12 cellular contexts compared by ENCODE assay signal in genomic region chr7:4689668-4690067, GRCh38. TPM values are rescaled to one million over a fixed set of nuclear protein-coding genes. Genes with fewer than 3 reads are reported as not detected.
DNase-seq lines count a peak whose midpoint lies in the region; ATAC-seq and TF ChIP-seq lines count a peak whose summit lies in the region.
"Had no signal": no experiment of that assay in that cellular context is flagged by ENCODE, and none has a peak within 500 bp of the region (broad histone marks: within the 10 kb centered on the region; RNA-seq: fewer than 3 reads in every experiment).

No MANE protein-coding gene starts in this region.

- no peak for TF ChIP-seq RAD21 in SK-N-SH (IDR thresholded peaks at IDR 0.05; ENCODE audit: low read length)

- CTCF ChIA-PET in SK-N-SH (lab: Yijun Ruan, JAX) = no interaction called here

- H3K27me3 ChIP-seq in thoracic aorta (replicated peaks; ENCODE audit: insufficient read depth) (no peaks in the 10 kb centered on the region), brain microvascular endothelial cell (replicated peaks) (no peaks in the 10 kb centered on the region), SK-N-SH (ENCODE audit: insufficient read depth) (no peaks in the 10 kb centered on the region)
- H3K27me3 ChIP-seq: testis had no signal

- no peak for TF ChIP-seq EP300 in SK-N-SH (IDR thresholded peaks at IDR 0.05; ENCODE audit: borderline replicate concordance in 1 of 2, low read depth in 1 of 2, low read length in 1 of 2)

- ATAC-seq in GM19468 (IDR thresholded peaks at IDR 0.05; ENCODE audit: extremely low read depth, unreplicated experiment) (peak; percentile 46), HG03442 (IDR thresholded peaks at IDR 0.05; ENCODE audit: unreplicated experiment) (peak; percentile 70), thoracic aorta (ENCODE audit: insufficient number of reproducible peaks, low FRiP score, low read depth) (no peak)

- POLR2A ChIA-PET in SK-N-SH (lab: Yijun Ruan, JAX) = interaction anchor here (1.0 kb wide), 1 partner anchor 48 kb away, joined by 3 read pairs; no protein-coding TSS in a partner anchor

- H3K4me2 ChIP-seq in SK-N-SH = no peak overlapping the region

- peaks cover 70% of the 10 kb centered on the region for H4K20me1 ChIP-seq in SK-N-SH (ENCODE audit: insufficient read depth)

- peak overlapping the region; percentile 1 to 26 for H3K27ac ChIP-seq in thoracic aorta
- no peak overlapping the region for H3K27ac ChIP-seq in brain microvascular endothelial cell
- H3K27ac ChIP-seq in SK-N-SH (ENCODE audit: low read depth in 2 of 2, low read length in 1 of 2) = no peak overlapping the region

- DNase-seq in fibroblast of the aortic adventitia (ENCODE audit: low read depth) = no peak
- DNase-seq in thoracic aorta (ENCODE audit: low spot score) = no peak
- no peak for DNase-seq in brain microvascular endothelial cell
- no peak for DNase-seq in activated CD8-positive, alpha-beta memory T cell treated with anti-CD3 and anti-CD28 coated beads for 24 hours
- DNase-seq in SK-N-SH = no peak
- DNase-seq: erythroblast, NCI-H146, nucleus accumbens, T-helper 9 cell, testis had no signal

- no peaks in the 10 kb centered on the region for H3K9me3 ChIP-seq in thoracic aorta
- H3K9me3 ChIP-seq in SK-N-SH = no peaks in the 10 kb centered on the region
- H3K9me3 ChIP-seq: testis had no signal

- H3K4me1 ChIP-seq in thoracic aorta (ENCODE audit: control insufficient read depth in 1 of 2, low read depth in 2 of 2) (peaks cover 42 to 85% of the 10 kb centered on the region in 2 donors), SK-N-SH (ENCODE audit: control insufficient read depth in 1 of 2, insufficient read depth in 2 of 2, low read depth in 1 of 2, low read length in 1 of 2) (peaks cover 3 to 9% of the 10 kb centered on the region in 2 experiments; a peak in 2 of 4 replicates)

- in situ Hi-C loops in brain microvascular endothelial cell (cut with HindIII; ENCODE audit: low pct_ligation_motif_present, low sequenced_read_pairs) = no loop called here

- TF ChIP-seq CTCF in fibroblast of the aortic adventitia (IDR thresholded peaks at IDR 0.05; ENCODE audit: insufficient read depth, low read length) (no peak), thoracic aorta (IDR thresholded peaks at IDR 0.05) (no peak), brain microvascular endothelial cell (IDR thresholded peaks at IDR 0.05; ENCODE audit: low read depth, low read length, missing control alignments) (no peak), SK-N-SH (IDR thresholded peaks at IDR 0.05) (no peak)

- WGBS in SK-N-SH (ENCODE audit: low lambda C conversion rate) = 87% methylated on average over 12 of the region's 12 CpGs

- H2AFZ ChIP-seq in SK-N-SH (ENCODE audit: low read depth) = no peak overlapping the region

- peaks cover 100% of the 10 kb centered on the region for H3K79me2 ChIP-seq in SK-N-SH (ENCODE audit: insufficient read depth)

- H3K9me2 ChIP-seq in SK-N-SH = no peaks in the 10 kb centered on the region

- H3K36me3 ChIP-seq in thoracic aorta = no peaks in the 10 kb centered on the region
- no peaks in the 10 kb centered on the region for H3K36me3 ChIP-seq in brain microvascular endothelial cell (replicated peaks)
- peaks cover 0 to 4% of the 10 kb centered on the region in 2 experiments for H3K36me3 ChIP-seq in SK-N-SH (replicated peaks in 1 of 2; ENCODE audit: control insufficient read depth in 1 of 2, insufficient read depth in 2 of 2, low read length in 1 of 2)

- H3K9ac ChIP-seq in SK-N-SH = no peak overlapping the region

- H3F3A ChIP-seq in SK-N-SH (replicated peaks; ENCODE audit: insufficient read depth) = peaks cover 14% of the 10 kb centered on the region

- H3K4me3 ChIP-seq in fibroblast of the aortic adventitia (ENCODE audit: low read depth, low read length) = peak overlapping the region; percentile 49
- H3K4me3 ChIP-seq in thoracic aorta = peak overlapping the region; percentile 39
- no peak overlapping the region for H3K4me3 ChIP-seq in brain microvascular endothelial cell (ENCODE audit: low read depth, low read length)
- H3K4me3 ChIP-seq in SK-N-SH (ENCODE audit: low read depth in 2 of 2, low read length in 1 of 2) = no peak overlapping the region
- H3K4me3 ChIP-seq: testis had no signal

TF ChIP-seq in SK-N-SH, 30 proteins besides CTCF, POLR2A, EP300 and RAD21:
- TF ChIP-seq SIN3A (IDR thresholded peaks at IDR 0.05; ENCODE audit: borderline replicate concordance, low read depth, low read length) (no peak), MEF2A (IDR thresholded peaks at IDR 0.05; ENCODE audit: borderline replicate concordance, low read depth) (no peak), TAF1 (IDR thresholded peaks at IDR 0.05; ENCODE audit: borderline replicate concordance, low read depth, low read length) (no peak), POLR2AphosphoS5 (IDR thresholded peaks at IDR 0.05; ENCODE audit: low read depth, low read length) (no peak), FOSL2 (IDR thresholded peaks at IDR 0.05; ENCODE audit: borderline replicate concordance, low read depth) (no peak), RCOR1 (IDR thresholded peaks at IDR 0.05; ENCODE audit: low read length) (no peak), GATA2 (CRISPR knock-in tag; IDR thresholded peaks at IDR 0.05) (no peak), EZH2phosphoT487 (IDR thresholded peaks at IDR 0.05; ENCODE audit: borderline replicate concordance, low read depth) (no peak), ELF1 (IDR thresholded peaks at IDR 0.05) (no peak), PBX3 (IDR thresholded peaks at IDR 0.05) (no peak), SMC3 (IDR thresholded peaks at IDR 0.05; ENCODE audit: low read depth, low read length) (no peak), TCF12 (IDR thresholded peaks at IDR 0.05) (no peak), TEAD4 (IDR thresholded peaks at IDR 0.05; ENCODE audit: borderline replicate concordance, insufficient read depth) (no peak), FOXM1 (IDR thresholded peaks at IDR 0.05; ENCODE audit: low read depth) (no peak)
- TF ChIP-seq, protein P1, sequence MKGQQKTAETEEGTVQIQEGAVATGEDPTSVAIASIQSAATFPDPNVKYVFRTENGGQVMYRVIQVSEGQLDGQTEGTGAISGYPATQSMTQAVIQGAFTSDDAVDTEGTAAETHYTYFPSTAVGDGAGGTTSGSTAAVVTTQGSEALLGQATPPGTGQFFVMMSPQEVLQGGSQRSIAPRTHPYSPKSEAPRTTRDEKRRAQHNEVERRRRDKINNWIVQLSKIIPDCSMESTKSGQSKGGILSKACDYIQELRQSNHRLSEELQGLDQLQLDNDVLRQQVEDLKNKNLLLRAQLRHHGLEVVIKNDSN (IDR thresholded peaks at IDR 0.05; ENCODE audit: borderline replicate concordance, low read depth) = no peak
- TF ChIP-seq, protein P2, sequence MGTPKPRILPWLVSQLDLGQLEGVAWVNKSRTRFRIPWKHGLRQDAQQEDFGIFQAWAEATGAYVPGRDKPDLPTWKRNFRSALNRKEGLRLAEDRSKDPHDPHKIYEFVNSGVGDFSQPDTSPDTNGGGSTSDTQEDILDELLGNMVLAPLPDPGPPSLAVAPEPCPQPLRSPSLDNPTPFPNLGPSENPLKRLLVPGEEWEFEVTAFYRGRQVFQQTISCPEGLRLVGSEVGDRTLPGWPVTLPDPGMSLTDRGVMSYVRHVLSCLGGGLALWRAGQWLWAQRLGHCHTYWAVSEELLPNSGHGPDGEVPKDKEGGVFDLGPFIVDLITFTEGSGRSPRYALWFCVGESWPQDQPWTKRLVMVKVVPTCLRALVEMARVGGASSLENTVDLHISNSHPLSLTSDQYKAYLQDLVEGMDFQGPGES (IDR thresholded peaks at IDR 0.05; ENCODE audit: low read depth, low read length) = no peak
- TF ChIP-seq, protein P3, sequence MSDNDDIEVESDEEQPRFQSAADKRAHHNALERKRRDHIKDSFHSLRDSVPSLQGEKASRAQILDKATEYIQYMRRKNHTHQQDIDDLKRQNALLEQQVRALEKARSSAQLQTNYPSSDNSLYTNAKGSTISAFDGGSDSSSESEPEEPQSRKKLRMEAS (IDR thresholded peaks at IDR 0.05; ENCODE audit: low read depth) = no peak
- TF ChIP-seq, protein P4, sequence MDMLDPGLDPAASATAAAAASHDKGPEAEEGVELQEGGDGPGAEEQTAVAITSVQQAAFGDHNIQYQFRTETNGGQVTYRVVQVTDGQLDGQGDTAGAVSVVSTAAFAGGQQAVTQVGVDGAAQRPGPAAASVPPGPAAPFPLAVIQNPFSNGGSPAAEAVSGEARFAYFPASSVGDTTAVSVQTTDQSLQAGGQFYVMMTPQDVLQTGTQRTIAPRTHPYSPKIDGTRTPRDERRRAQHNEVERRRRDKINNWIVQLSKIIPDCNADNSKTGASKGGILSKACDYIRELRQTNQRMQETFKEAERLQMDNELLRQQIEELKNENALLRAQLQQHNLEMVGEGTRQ (IDR thresholded peaks at IDR 0.05; ENCODE audit: borderline replicate concordance, low read depth, low read length) = no peak

RNA-seq across cellular contexts. Expression of gene FOXK1, which starts 7.6 kb away (rescaled TPM):
- total RNA-seq in fibroblast of the aortic adventitia (ENCODE audit: low replicate concordance) (27.8 and 29.1 TPM in 2 replicates), thoracic aorta (10 to 100 TPM; 34.3 to 62.4 TPM)
- 3.0 and 4.7 TPM in 2 replicates for polyA plus RNA-seq in SK-N-SH (2012; rRNA removed)
- 2.1 and 3.0 TPM in 2 replicates for polyA plus RNA-seq in SK-N-SH (2012; cell fraction: cytosol; rRNA removed)
- polyA plus RNA-seq in SK-N-SH (2012; cell fraction: nucleus; rRNA removed) = 11.3 and 15.1 TPM in 2 replicates

Comparison
In these comparisons a context has a peak if more than half of its experiments do, and no peak if none do; other contexts are left out.
1. H3K4me3 ChIP-seq: peak in fibroblast of the aortic adventitia (single experiment) and thoracic aorta (single experiment); none in brain microvascular endothelial cell (single experiment) and SK-N-SH (0 of 2).
2. H3K27ac ChIP-seq: peak in thoracic aorta (2 of 2); none in brain microvascular endothelial cell (single experiment) and SK-N-SH (0 of 2).